Comparison of ENCODE assay signal across 8 cellular contexts in genomic region chr1:229508823-229509337, GRCh38. TPM values are rescaled to one million over a fixed set of nuclear protein-coding genes. Genes with fewer than 3 reads are reported as not detected.
DNase-seq lines count a peak whose midpoint lies in the region; ATAC-seq, FAIRE-seq and TF ChIP-seq lines count a peak whose summit lies in the region.

No MANE protein-coding gene starts in this region.

- peaks cover 20% of the 10 kb centered on the region for H3K4me1 Mint-ChIP-seq in osteocyte (ENCODE audit: unreplicated experiment)

- TF ChIP-seq CTCF in SK-N-SH (IDR thresholded peaks at IDR 0.05), result no peak
- TF ChIP-seq CTCF in esophagus muscularis mucosa (IDR thresholded peaks at IDR 0.05), result no peak
- no peak for TF ChIP-seq CTCF in osteocyte (IDR thresholded peaks at IDR 0.05)

- peak overlapping the region; percentile 68 for H3K4me2 ChIP-seq in SK-N-SH

- peak overlapping the region; percentile 95 for H3K9ac ChIP-seq in SK-N-SH

- POLR2A ChIA-PET in SK-N-SH (lab: Yijun Ruan, JAX), result interaction anchor here (1.1 to 1.9 kb wide), 3 partner anchors 27 to 250 kb away, joined by 3 to 8 read pairs (median 5); partner anchors contain the start of gene ABCB10

- H3K27me3 Mint-ChIP-seq in osteocyte (ENCODE audit: unreplicated experiment), result no peaks in the 10 kb centered on the region

- H4K20me1 ChIP-seq in SK-N-SH (ENCODE audit: insufficient read depth), result no peaks in the 10 kb centered on the region

- ATAC-seq in HG02938 (IDR thresholded peaks at IDR 0.05; ENCODE audit: unreplicated experiment), result no peak

- WGBS in SK-N-SH (ENCODE audit: low lambda C conversion rate), result 84% methylated on average over 7 of the region's 7 CpGs
- WGBS in esophagus muscularis mucosa, result 82% methylated on average over 7 of the region's 7 CpGs

- CTCF ChIA-PET in SK-N-SH (lab: Yijun Ruan, JAX), result interaction anchor here (0.7 to 1.9 kb wide), 9 partner anchors 12 to 845 kb away, joined by 3 to 8 read pairs (median 4); no protein-coding TSS in a partner anchor

- peaks cover 5% of the 10 kb centered on the region for H3F3A ChIP-seq in SK-N-SH (replicated peaks; ENCODE audit: insufficient read depth)

- TF ChIP-seq RAD21 in SK-N-SH (IDR thresholded peaks at IDR 0.05; ENCODE audit: low read length), result no peak

- no peak for TF ChIP-seq POLR2A in esophagus muscularis mucosa (IDR thresholded peaks at IDR 0.05; ENCODE audit: low read depth)

- H3K9me2 ChIP-seq in SK-N-SH, result no peaks in the 10 kb centered on the region

- intact Hi-C loops in esophagus muscularis mucosa (cut with DNase I), result no loop called here

- H3K27ac ChIP-seq in SK-N-SH (ENCODE audit: low read depth in 2 of 2, low read length in 1 of 2) (peak overlapping the region; percentile 82 to 98), esophagus muscularis mucosa (replicated peaks in 1 of 4) (peak overlapping the region; percentile 94 to 97 (median 96))

- TF ChIP-seq EP300 in SK-N-SH (IDR thresholded peaks at IDR 0.05; ENCODE audit: borderline replicate concordance in 1 of 2, low read depth in 1 of 2, low read length in 1 of 2) (no peak), esophagus muscularis mucosa (IDR thresholded peaks at IDR 0.05) (no peak)

- H3K4me3 ChIP-seq in H7 (ENCODE audit: insufficient read depth, low read depth, low read length) (peak overlapping the region; percentile 94), SK-N-SH (ENCODE audit: low read depth in 2 of 2, low read length in 1 of 2) (peak overlapping the region; percentile 80 to 94), esophagus muscularis mucosa (peak overlapping the region; percentile 78 to 95 (median 91))

- peak overlapping the region; percentile 83 for H3K4me3 Mint-ChIP-seq in osteocyte (ENCODE audit: unreplicated experiment)

- H3K9me3 ChIP-seq in SK-N-SH (no peaks in the 10 kb centered on the region), esophagus muscularis mucosa (no peaks in the 10 kb centered on the region)

- peaks cover 9 to 19% of the 10 kb centered on the region in 2 experiments; a peak in 3 of 4 replicates for H3K4me1 ChIP-seq in SK-N-SH (ENCODE audit: control insufficient read depth in 1 of 2, insufficient read depth in 2 of 2, low read depth in 1 of 2, low read length in 1 of 2)
- H3K4me1 ChIP-seq in esophagus muscularis mucosa, result peaks cover 11 to 30% (median 25%) of the 10 kb centered on the region in 4 donors

- peak overlapping the region; percentile 96 for H2AFZ ChIP-seq in SK-N-SH (ENCODE audit: low read depth)

- no peaks in the 10 kb centered on the region for H3K27me3 ChIP-seq in H7 (ENCODE audit: control insufficient read depth, insufficient read depth, low read length)
- no peaks in the 10 kb centered on the region for H3K27me3 ChIP-seq in SK-N-SH (ENCODE audit: insufficient read depth)
- H3K27me3 ChIP-seq in esophagus muscularis mucosa, result no peaks in the 10 kb centered on the region

- H3K9me3 Mint-ChIP-seq in osteocyte (ENCODE audit: unreplicated experiment), result no peaks in the 10 kb centered on the region

- no peaks in the 10 kb centered on the region for H3K36me3 ChIP-seq in H7 (replicated peaks; ENCODE audit: control insufficient read depth, insufficient read depth, low read length)
- H3K36me3 ChIP-seq in SK-N-SH (replicated peaks in 1 of 2; ENCODE audit: control insufficient read depth in 1 of 2, insufficient read depth in 2 of 2, low read length in 1 of 2), result peaks cover 12 to 20% of the 10 kb centered on the region in 2 experiments
- H3K36me3 ChIP-seq in esophagus muscularis mucosa, result peaks cover 0 to 11% (median 8%) of the 10 kb centered on the region in 4 donors

- H3K27ac Mint-ChIP-seq in osteocyte (ENCODE audit: unreplicated experiment), result peak overlapping the region; percentile 98

- peaks cover 40% of the 10 kb centered on the region for H3K79me2 ChIP-seq in SK-N-SH (ENCODE audit: insufficient read depth)

- no peak for FAIRE-seq in GM19239 (lab: Jason Lieb, UNC)

- DNase-seq in H7, result no peak
- DNase-seq in SK-N-SH, result no peak
- DNase-seq in esophagus muscularis mucosa (ENCODE audit: extremely low spot score), result no peak
- DNase-seq in osteocyte (ENCODE audit: extremely low spot score, unreplicated experiment), result no peak
- no peak for DNase-seq in putamen (ENCODE audit: low spot score)
- DNase-seq in GM19239 (ENCODE audit: insufficient read length, low spot score), result no peak
- DNase-seq in pons (ENCODE audit: low spot score), result no peak

- H3K36me3 Mint-ChIP-seq in osteocyte (ENCODE audit: unreplicated experiment), result peaks cover 2% of the 10 kb centered on the region

TF ChIP-seq in SK-N-SH, 30 proteins besides CTCF, POLR2A, EP300 and RAD21 (continues in another document):
- TF ChIP-seq FOXM1 (IDR thresholded peaks at IDR 0.05; ENCODE audit: low read depth), result no peak
- no peak for TF ChIP-seq PBX3 (IDR thresholded peaks at IDR 0.05)
- no peak for TF ChIP-seq USF1 (IDR thresholded peaks at IDR 0.05; ENCODE audit: borderline replicate concordance, low read depth)
- TF ChIP-seq YY1 (IDR thresholded peaks at IDR 0.05; ENCODE audit: low read depth), result no peak
- TF ChIP-seq SIN3A (IDR thresholded peaks at IDR 0.05; ENCODE audit: borderline replicate concordance, low read depth, low read length), result no peak
- no peak for TF ChIP-seq POLR2AphosphoS5 (IDR thresholded peaks at IDR 0.05; ENCODE audit: low read depth, low read length)
- TF ChIP-seq, protein P1, sequence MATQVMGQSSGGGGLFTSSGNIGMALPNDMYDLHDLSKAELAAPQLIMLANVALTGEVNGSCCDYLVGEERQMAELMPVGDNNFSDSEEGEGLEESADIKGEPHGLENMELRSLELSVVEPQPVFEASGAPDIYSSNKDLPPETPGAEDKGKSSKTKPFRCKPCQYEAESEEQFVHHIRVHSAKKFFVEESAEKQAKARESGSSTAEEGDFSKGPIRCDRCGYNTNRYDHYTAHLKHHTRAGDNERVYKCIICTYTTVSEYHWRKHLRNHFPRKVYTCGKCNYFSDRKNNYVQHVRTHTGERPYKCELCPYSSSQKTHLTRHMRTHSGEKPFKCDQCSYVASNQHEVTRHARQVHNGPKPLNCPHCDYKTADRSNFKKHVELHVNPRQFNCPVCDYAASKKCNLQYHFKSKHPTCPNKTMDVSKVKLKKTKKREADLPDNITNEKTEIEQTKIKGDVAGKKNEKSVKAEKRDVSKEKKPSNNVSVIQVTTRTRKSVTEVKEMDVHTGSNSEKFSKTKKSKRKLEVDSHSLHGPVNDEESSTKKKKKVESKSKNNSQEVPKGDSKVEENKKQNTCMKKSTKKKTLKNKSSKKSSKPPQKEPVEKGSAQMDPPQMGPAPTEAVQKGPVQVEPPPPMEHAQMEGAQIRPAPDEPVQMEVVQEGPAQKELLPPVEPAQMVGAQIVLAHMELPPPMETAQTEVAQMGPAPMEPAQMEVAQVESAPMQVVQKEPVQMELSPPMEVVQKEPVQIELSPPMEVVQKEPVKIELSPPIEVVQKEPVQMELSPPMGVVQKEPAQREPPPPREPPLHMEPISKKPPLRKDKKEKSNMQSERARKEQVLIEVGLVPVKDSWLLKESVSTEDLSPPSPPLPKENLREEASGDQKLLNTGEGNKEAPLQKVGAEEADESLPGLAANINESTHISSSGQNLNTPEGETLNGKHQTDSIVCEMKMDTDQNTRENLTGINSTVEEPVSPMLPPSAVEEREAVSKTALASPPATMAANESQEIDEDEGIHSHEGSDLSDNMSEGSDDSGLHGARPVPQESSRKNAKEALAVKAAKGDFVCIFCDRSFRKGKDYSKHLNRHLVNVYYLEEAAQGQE (IDR thresholded peaks at IDR 0.05; ENCODE audit: low read depth, low read length), result no peak
- no peak for TF ChIP-seq IRF3 (IDR thresholded peaks at IDR 0.05; ENCODE audit: low read depth, low read length)
- no peak for TF ChIP-seq GABPA (IDR thresholded peaks at IDR 0.05; ENCODE audit: low read depth)
- no peak for TF ChIP-seq MEF2A (IDR thresholded peaks at IDR 0.05; ENCODE audit: borderline replicate concordance, low read depth)
- no peak for TF ChIP-seq SMC3 (IDR thresholded peaks at IDR 0.05; ENCODE audit: low read depth, low read length)
- TF ChIP-seq RXRA (IDR thresholded peaks at IDR 0.05; ENCODE audit: borderline replicate concordance, low read depth), result no peak
- TF ChIP-seq EZH2phosphoT487 (IDR thresholded peaks at IDR 0.05; ENCODE audit: borderline replicate concordance, low read depth), result no peak

RNA-seq across cellular contexts. Expression of gene NUP133, which starts 0.7 kb away (rescaled TPM):
- total RNA-seq in H7 (2014; rRNA removed; shearing (Covaris generic)), result 72.5 and 78.1 TPM in 2 replicates
- polyA plus RNA-seq in SK-N-SH (2012; rRNA removed), result 10.9 and 14.8 TPM in 2 replicates
- 14.1 and 14.4 TPM in 2 replicates for polyA plus RNA-seq in SK-N-SH (2012; cell fraction: cytosol; rRNA removed)
- 8.5 and 17.0 TPM in 2 replicates for polyA plus RNA-seq in SK-N-SH (2012; cell fraction: nucleus; rRNA removed)
- total RNA-seq in esophagus muscularis mucosa (10 to 100 TPM; 23.1 to 37.0 (median 24.3) TPM), osteocyte (40.4 and 41.1 TPM in 2 replicates)

RNA-seq across cellular contexts. Expression of gene ABCB10, which starts 49.6 kb away (rescaled TPM):
- 18.0 and 19.8 TPM in 2 replicates for total RNA-seq in H7 (2014; rRNA removed; shearing (Covaris generic))
- 5.7 and 7.4 TPM in 2 replicates for polyA plus RNA-seq in SK-N-SH (2012; rRNA removed)
- polyA plus RNA-seq in SK-N-SH (2012; cell fraction: cytosol; rRNA removed), result 6.8 and 7.7 TPM in 2 replicates
- polyA plus RNA-seq in SK-N-SH (2012; cell fraction: nucleus; rRNA removed), result 6.9 and 9.0 TPM in 2 replicates
- 10 to 100 TPM; 14.1 to 28.7 (median 21.3) TPM for total RNA-seq in esophagus muscularis mucosa
- total RNA-seq in osteocyte, result 20.1 and 20.2 TPM in 2 replicates
